In the genomic region with DNA sequence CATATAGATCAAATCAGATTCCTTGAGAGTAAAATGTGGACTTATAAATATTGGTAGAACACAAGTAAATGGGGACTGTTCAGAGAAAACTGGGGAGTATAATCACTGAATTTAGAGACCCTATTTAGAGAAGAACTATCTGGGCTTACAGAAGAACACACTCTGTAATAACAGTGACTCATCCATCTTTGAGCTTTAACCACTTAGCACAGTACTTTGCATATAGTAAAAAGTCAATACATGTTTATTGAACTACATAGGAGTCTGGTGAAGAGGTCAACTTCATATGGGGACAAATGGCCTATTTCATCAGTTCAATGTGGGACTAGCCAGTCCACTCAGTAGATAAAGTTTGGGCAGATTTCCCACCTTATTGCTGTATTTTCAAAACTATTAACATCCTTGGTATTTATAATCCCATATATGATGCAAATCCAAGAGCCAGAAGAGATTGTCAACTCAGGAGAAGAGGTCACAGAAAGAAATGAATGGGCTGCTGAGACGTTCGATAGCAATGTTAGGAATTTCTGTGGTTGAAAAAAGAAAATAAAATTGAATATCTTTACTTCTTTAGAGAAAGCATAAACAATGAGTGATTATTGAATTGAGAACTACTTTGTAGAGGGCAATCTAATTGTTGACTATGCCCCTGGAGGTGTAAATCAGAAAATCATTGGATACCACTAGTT, we compare ENCODE assay signal across 14 cellular contexts.
DNase-seq lines count a peak whose midpoint lies in the region; ATAC-seq and TF ChIP-seq lines count a peak whose summit lies in the region.
"Had no signal": no experiment of that assay in that cellular context is flagged by ENCODE, and none has a peak within 500 bp of the region (broad histone marks: within the 10 kb centered on the region; RNA-seq: fewer than 3 reads in every experiment).

No MANE protein-coding gene starts in this region.

- no peaks in the 10 kb centered on the region for H3K27me3 Mint-ChIP-seq in endodermal cell (ENCODE audit: insufficient read depth)
- H3K27me3 Mint-ChIP-seq in T-helper 2 cell treated with Interferon-gamma antibody and Interleukin-4, amounts not matched to agents 5 μg/mL and 100 μg/mL, for 36 hours (ENCODE audit: low read depth): no peaks in the 10 kb centered on the region

- TF ChIP-seq CTCF in BJ (IDR thresholded peaks at IDR 0.05; ENCODE audit: insufficient read depth, low read depth, low read length): no peak
- TF ChIP-seq CTCF in endodermal cell (conservative IDR thresholded peaks at IDR 0.05): peak; percentile 19

- no peak overlapping the region for H3K27ac Mint-ChIP-seq in endodermal cell
- no peak overlapping the region for H3K27ac Mint-ChIP-seq in T-helper 2 cell treated with Interferon-gamma antibody and Interleukin-4, amounts not matched to agents 5 μg/mL and 100 μg/mL, for 36 hours

- H3K27me3 ChIP-seq in BJ (ENCODE audit: control insufficient read depth, insufficient read depth, low read length): no peaks in the 10 kb centered on the region
- H3K27me3 ChIP-seq in endodermal cell (ENCODE audit: control insufficient read depth, insufficient read depth, low read length, poor library complexity, severe bottlenecking): no peaks in the 10 kb centered on the region
- H3K27me3 ChIP-seq: left lung, sigmoid colon had no signal

- no peaks in the 10 kb centered on the region for H3K9me3 Mint-ChIP-seq in endodermal cell
- no peaks in the 10 kb centered on the region for H3K9me3 Mint-ChIP-seq in T-helper 2 cell treated with Interferon-gamma antibody and Interleukin-4, amounts not matched to agents 5 μg/mL and 100 μg/mL, for 36 hours

- H3K9me3 ChIP-seq in endodermal cell (ENCODE audit: control insufficient read depth, low read length): no peaks in the 10 kb centered on the region
- H3K9me3 ChIP-seq: left lung, sigmoid colon had no signal

- no peak overlapping the region for H3K9ac ChIP-seq in endodermal cell (ENCODE audit: extremely low read depth, low read length, poor library complexity, severe bottlenecking)

- H3K36me3 Mint-ChIP-seq in endodermal cell (ENCODE audit: low read depth): no peaks in the 10 kb centered on the region
- no peaks in the 10 kb centered on the region for H3K36me3 Mint-ChIP-seq in T-helper 2 cell treated with Interferon-gamma antibody and Interleukin-4, amounts not matched to agents 5 μg/mL and 100 μg/mL, for 36 hours (ENCODE audit: low read depth)

- no peak for ATAC-seq in HG02852 (IDR thresholded peaks at IDR 0.05; ENCODE audit: unreplicated experiment)
- ATAC-seq: left lung had no signal

- DNase-seq in BJ (ENCODE audit: low read depth): peak; percentile 49
- DNase-seq in LHCN-M2 (ENCODE audit: low read depth): peak; percentile 82
- DNase-seq in endodermal cell: no peak
- DNase-seq in non-pigmented ciliary epithelial cell (ENCODE audit: low read depth): peak; percentile 77
- no peak for DNase-seq in COLO829 (ENCODE audit: low spot score)
- no peak for DNase-seq in NCI-H1417 (lab: John Stamatoyannopoulos, UW)
- no peak for DNase-seq in T-helper 2 cell treated with Interferon-gamma antibody and Interleukin-4, amounts not matched to agents 5 μg/mL and 100 μg/mL, for 36 hours (ENCODE audit: low spot score)
- DNase-seq: activated CD4-positive, alpha-beta T cell treated with anti-CD3 and anti-CD28 coated beads, Interleukin-2, amount 50 U/mL, for 4 hours; activated naive CD4-positive, alpha-beta T cell treated with Interleukin-2 at 50 U/mL for 16 hours; COR-L47; left lung; sigmoid colon had no signal

- POLR2A ChIA-PET in BJ (lab: Charles Lee): no interaction called here

- H3K27ac ChIP-seq in endodermal cell (ENCODE audit: low read depth, low read length): no peak overlapping the region
- H3K27ac ChIP-seq: left lung, PC-9, sigmoid colon had no signal

- WGBS in endodermal cell (ENCODE audit: insufficient coverage in 1 of 2, insufficient read length in 1 of 2), 2 experiments: 97% methylated on average over 2 of the region's 2 CpGs; no CpG with 5 or more reads in 1 of the 2 experiments

- no peak overlapping the region for H3K4me3 ChIP-seq in BJ (ENCODE audit: low read depth, low read length)
- no peak overlapping the region for H3K4me3 ChIP-seq in endodermal cell (ENCODE audit: low read length)
- H3K4me3 ChIP-seq: left lung, PC-9, sigmoid colon had no signal

- H3K4me3 Mint-ChIP-seq in endodermal cell: no peak overlapping the region
- no peak overlapping the region for H3K4me3 Mint-ChIP-seq in T-helper 2 cell treated with Interferon-gamma antibody and Interleukin-4, amounts not matched to agents 5 μg/mL and 100 μg/mL, for 36 hours

- H3K4me1 ChIP-seq in endodermal cell (ENCODE audit: control insufficient read depth, insufficient read depth, low read length): no peaks in the 10 kb centered on the region
- H3K4me1 ChIP-seq: left lung had no signal

- CTCF ChIA-PET in BJ (lab: Yijun Ruan, JAX): interaction anchor here (1.2 to 1.6 kb wide), 2 partner anchors 8 to 10 kb away, joined by 7 to 8 read pairs; no protein-coding TSS in a partner anchor

- H3K36me3 ChIP-seq in BJ (ENCODE audit: control insufficient read depth, insufficient read depth, low read length) (no peaks in the 10 kb centered on the region), endodermal cell (ENCODE audit: control insufficient read depth, insufficient read depth, low read length) (no peaks in the 10 kb centered on the region)
- H3K36me3 ChIP-seq: left lung, sigmoid colon had no signal

- peaks cover 11% of the 10 kb centered on the region for H3K4me1 Mint-ChIP-seq in endodermal cell
- no peaks in the 10 kb centered on the region for H3K4me1 Mint-ChIP-seq in T-helper 2 cell treated with Interferon-gamma antibody and Interleukin-4, amounts not matched to agents 5 μg/mL and 100 μg/mL, for 36 hours (ENCODE audit: low read depth)

Comparison
In these comparisons a context has a peak if more than half of its experiments do, and no peak if none do; other contexts are left out.
1. DNase-seq: peak in BJ (single experiment), LHCN-M2 (single experiment) and non-pigmented ciliary epithelial cell (single experiment); none in endodermal cell (single experiment), COLO829 (single experiment), NCI-H1417 (0 of 3) and T-helper 2 cell treated with Interferon-gamma antibody and Interleukin-4, amounts not matched to agents 5 μg/mL and 100 μg/mL, for 36 hours (single experiment).